Comparison of ENCODE assay signal across 20 cellular contexts in genomic region chr21:38027901-38028300, GRCh38.
A peak's percentile ranks its signal among the peaks of the same experiment; 100 is the strongest.
DNase-seq lines count a peak whose midpoint lies in the region; ATAC-seq, FAIRE-seq and TF ChIP-seq lines count a peak whose summit lies in the region.
"Had no signal": no experiment of that assay in that cellular context is flagged by ENCODE, and none has a peak within 500 bp of the region (broad histone marks: within the 10 kb centered on the region; RNA-seq: fewer than 3 reads in every experiment).

No MANE protein-coding gene starts in this region.

- H3K27ac ChIP-seq in brain microvascular endothelial cell = no peak overlapping the region
- H3K27ac ChIP-seq: cardiac muscle cell had no signal

- H3K27me3 ChIP-seq in brain microvascular endothelial cell (replicated peaks) = no peaks in the 10 kb centered on the region

- no peak for FAIRE-seq in HTR-8/SVneo (lab: Jason Lieb, UNC)

- ATAC-seq in GM21576 (IDR thresholded peaks at IDR 0.05; ENCODE audit: unreplicated experiment) (no peak), HG02852 (IDR thresholded peaks at IDR 0.05; ENCODE audit: unreplicated experiment) (no peak)
- ATAC-seq: effector memory CD8-positive, alpha-beta T cell had no signal

- DNase-seq in COLO829 (ENCODE audit: low spot score) = peak; percentile 28
- peak; percentile 40 for DNase-seq in HTR-8/SVneo (ENCODE audit: insufficient read length, low spot score)
- peak; percentile 5 for DNase-seq in brain microvascular endothelial cell
- peak; percentile 6 for DNase-seq in hepatic stellate cell (ENCODE audit: low spot score)
- DNase-seq in HPDE6-E6E7 (ENCODE audit: extremely low spot score) = no peak
- no peak for DNase-seq in SIG-M5 treated with dmso at 0.1 percent for 504 hours (lab: John Stamatoyannopoulos, UW; ENCODE audit: unreplicated experiment)
- DNase-seq: activated CD4-positive, alpha-beta T cell treated with anti-CD3 and anti-CD28 coated beads for 1 hour; activated CD8-positive, alpha-beta memory T cell treated with anti-CD3 and anti-CD28 coated beads, Interleukin-2, amount 50 U/mL, for 4 hours; activated naive CD4-positive, alpha-beta T cell treated with Interleukin-2 at 50 U/mL for 16 hours; AML-193; effector memory CD8-positive, alpha-beta T cell; H7; immature natural killer cell; NCI-H1417; nephron progenitor cell; NK-92 treated with Interleukin-12 subunit alpha and Interleukin-12 subunit beta, amount 100 ng/mL, for 24 hours; SIG-M5 had no signal

- TF ChIP-seq CTCF in brain microvascular endothelial cell (IDR thresholded peaks at IDR 0.05; ENCODE audit: low read depth, low read length, missing control alignments) = no peak

- in situ Hi-C loops in brain microvascular endothelial cell (cut with HindIII; ENCODE audit: low pct_ligation_motif_present, low sequenced_read_pairs) = no loop called here

- H3K36me3 ChIP-seq in brain microvascular endothelial cell (replicated peaks) = no peaks in the 10 kb centered on the region
- H3K36me3 ChIP-seq: cardiac muscle cell had no signal

- H3K4me3 ChIP-seq in brain microvascular endothelial cell (ENCODE audit: low read depth, low read length) = no peak overlapping the region
- H3K4me3 ChIP-seq: cardiac muscle cell had no signal

Comparison
In these comparisons a context has a peak if more than half of its experiments do, and no peak if none do; other contexts are left out.
1. DNase-seq: peak in COLO829 (single experiment), HTR-8/SVneo (single experiment), brain microvascular endothelial cell (single experiment) and hepatic stellate cell (single experiment); none in HPDE6-E6E7 (single experiment) and SIG-M5 treated with dmso at 0.1 percent for 504 hours (single experiment).